Comparison of ENCODE assay signal across 5 cellular contexts in genomic region chr21:10432456-10432855, GRCh38.
DNase-seq lines count a peak whose midpoint lies in the region; ATAC-seq and TF ChIP-seq lines count a peak whose summit lies in the region.
"Not testable (repeated sequence)": the region's sequence is repeated elsewhere in the genome, so short reads cannot be mapped to it uniquely, and the experiment has no call there.

No MANE protein-coding gene starts in this region.

- not testable (repeated sequence) for H3K36me3 Mint-ChIP-seq in GM23338 (ENCODE audit: low read depth); endodermal cell (ENCODE audit: low read depth)

- not testable (repeated sequence) for H3K9me2 ChIP-seq in GM23338 (ENCODE audit: insufficient read depth)

- not testable (repeated sequence) for ATAC-seq in GM23338
- peak; percentile 3 for ATAC-seq in left ventricle myocardium superior

- intact Hi-C loops in left ventricle myocardium superior (cut with micrococcal nuclease) = not testable (repeated sequence)

- H3F3A ChIP-seq in GM23338 (replicated peaks; ENCODE audit: low read depth) = not testable (repeated sequence)

- peaks cover 23% of the 10 kb centered on the region for H3K36me3 ChIP-seq in GM23338 (ENCODE audit: insufficient read depth)
- not testable (repeated sequence) for H3K36me3 ChIP-seq in HUES64 (ENCODE audit: insufficient read depth, low read length); endodermal cell (ENCODE audit: control insufficient read depth, insufficient read depth, low read length)

- not testable (repeated sequence) for TF ChIP-seq CTCF in GM23338 (conservative IDR thresholded peaks at IDR 0.05; ENCODE audit: low read depth in 2 of 2); endodermal cell (conservative IDR thresholded peaks at IDR 0.05)

- DNase-seq in GM23338 (ENCODE audit: low spot score); endodermal cell; left ventricle myocardium superior: not testable (repeated sequence)
- DNase-seq in superior temporal gyrus (ENCODE audit: extremely low spot score) = peak; percentile 5

- not testable (repeated sequence) for H3K9me3 Mint-ChIP-seq in GM23338, endodermal cell

- H3K4me2 ChIP-seq in GM23338 = not testable (repeated sequence)

- not testable (repeated sequence) for H3K9ac ChIP-seq in HUES64 (ENCODE audit: low read depth, low read length); endodermal cell (ENCODE audit: extremely low read depth, low read length, poor library complexity, severe bottlenecking)

- H3K4me1 Mint-ChIP-seq in GM23338, endodermal cell: not testable (repeated sequence)

- H3K27ac ChIP-seq in GM23338 (ENCODE audit: low read depth); HUES64 (ENCODE audit: low read depth, low read length); endodermal cell (ENCODE audit: low read depth, low read length): not testable (repeated sequence)

- H3K4me3 ChIP-seq in GM23338 (peak overlapping the region; percentile 13; the same call in 1 of the 2 replicates), HUES64 (ENCODE audit: low read length) (peak overlapping the region; percentile 9; the same call in 1 of the 2 replicates), endodermal cell (ENCODE audit: low read length) (peak overlapping the region; percentile 57)

- H3K4me1 ChIP-seq in GM23338 (ENCODE audit: insufficient read depth); HUES64 (ENCODE audit: insufficient read depth, low read length); endodermal cell (ENCODE audit: control insufficient read depth, insufficient read depth, low read length): not testable (repeated sequence)

- H3K9me3 ChIP-seq in HUES64 (ENCODE audit: insufficient read depth, low read depth, low read length) (peaks cover 86% of the 10 kb centered on the region), endodermal cell (ENCODE audit: control insufficient read depth, low read length) (peaks cover 84% of the 10 kb centered on the region)

- not testable (repeated sequence) for H3K27ac Mint-ChIP-seq in GM23338, endodermal cell

- H2AFZ ChIP-seq in GM23338 = not testable (repeated sequence)

- not testable (repeated sequence) for H3K79me2 ChIP-seq in GM23338 (replicated peaks; ENCODE audit: insufficient read depth)

- not testable (repeated sequence) for H3K27me3 ChIP-seq in GM23338 (ENCODE audit: insufficient read depth); HUES64 (ENCODE audit: insufficient read depth, low read length); endodermal cell (ENCODE audit: control insufficient read depth, insufficient read depth, low read length, poor library complexity, severe bottlenecking)

- H3K4me3 Mint-ChIP-seq in GM23338, endodermal cell: not testable (repeated sequence)

- H4K20me1 ChIP-seq in GM23338 (replicated peaks; ENCODE audit: insufficient read depth) = not testable (repeated sequence)

- H3K27me3 Mint-ChIP-seq in GM23338 (ENCODE audit: insufficient read depth, low read depth, poor library complexity); endodermal cell (ENCODE audit: insufficient read depth): not testable (repeated sequence)
